In genomic region chr3:49539659-49540560, GRCh38 we compare ENCODE assay signal across 8 cellular contexts. TPM values are rescaled to one million over a fixed set of nuclear protein-coding genes. Genes with fewer than 3 reads are reported as not detected.
DNase-seq lines count a peak whose midpoint lies in the region; ATAC-seq and TF ChIP-seq lines count a peak whose summit lies in the region.

No MANE protein-coding gene starts in this region.

- no peaks in the 10 kb centered on the region for H3K9me3 Mint-ChIP-seq in GM23338
- H3K9me3 Mint-ChIP-seq in naive thymus-derived CD8-positive, alpha-beta T cell = no peaks in the 10 kb centered on the region
- no peaks in the 10 kb centered on the region for H3K9me3 Mint-ChIP-seq in stimulated activated naive B cell treated with anti-CD40 and anti-IgM and Interleukin-4, amounts not matched to agents 10 μg/mL and 1 μg/mL and 100 μg/mL, for 72 hours

- peak overlapping the region; percentile 73 for H3K4me3 ChIP-seq in GM23338

- H3K4me1 Mint-ChIP-seq in GM23338 = peaks cover 23% of the 10 kb centered on the region; the same call in 2 of the 3 replicates
- peaks cover 0 to 8% (median 5%) of the 10 kb centered on the region in 4 donors for H3K4me1 Mint-ChIP-seq in naive thymus-derived CD8-positive, alpha-beta T cell
- H3K4me1 Mint-ChIP-seq in stimulated activated naive B cell treated with anti-CD40 and anti-IgM and Interleukin-4, amounts not matched to agents 10 μg/mL and 1 μg/mL and 100 μg/mL, for 72 hours = peaks cover 4 to 13% of the 10 kb centered on the region in 2 donors

- H3F3A ChIP-seq in GM23338 (replicated peaks; ENCODE audit: low read depth) = peaks cover 17% of the 10 kb centered on the region

- no peaks in the 10 kb centered on the region for H3K4me1 ChIP-seq in GM23338 (ENCODE audit: insufficient read depth)

- peak overlapping the region; percentile 63; the same call in 1 of the 2 replicates for H3K27ac ChIP-seq in GM23338 (ENCODE audit: low read depth)

- no peaks in the 10 kb centered on the region for H3K36me3 ChIP-seq in GM23338 (ENCODE audit: insufficient read depth)

- H3K27me3 Mint-ChIP-seq in GM23338 (ENCODE audit: insufficient read depth, low read depth, poor library complexity) = peaks cover 12% of the 10 kb centered on the region
- H3K27me3 Mint-ChIP-seq in naive thymus-derived CD8-positive, alpha-beta T cell = peaks cover 2 to 9% (median 6%) of the 10 kb centered on the region in 5 donors
- H3K27me3 Mint-ChIP-seq in stimulated activated naive B cell treated with anti-CD40 and anti-IgM and Interleukin-4, amounts not matched to agents 10 μg/mL and 1 μg/mL and 100 μg/mL, for 72 hours = peaks cover 13 to 15% of the 10 kb centered on the region in 2 donors

- peak overlapping the region; percentile 96 for H2AFZ ChIP-seq in GM23338

- H3K27ac Mint-ChIP-seq in GM23338 = no peak overlapping the region
- peak overlapping the region; percentile 35 to 91 (median 54) for H3K27ac Mint-ChIP-seq in naive thymus-derived CD8-positive, alpha-beta T cell
- H3K27ac Mint-ChIP-seq in stimulated activated naive B cell treated with anti-CD40 and anti-IgM and Interleukin-4, amounts not matched to agents 10 μg/mL and 1 μg/mL and 100 μg/mL, for 72 hours = peak overlapping the region; percentile 47

- no peaks in the 10 kb centered on the region for H3K27me3 ChIP-seq in GM23338 (ENCODE audit: insufficient read depth)

- peak overlapping the region; percentile 87 for H3K4me2 ChIP-seq in GM23338

- H3K36me3 Mint-ChIP-seq in GM23338 (ENCODE audit: low read depth) = no peaks in the 10 kb centered on the region
- no peaks in the 10 kb centered on the region for H3K36me3 Mint-ChIP-seq in naive thymus-derived CD8-positive, alpha-beta T cell
- H3K36me3 Mint-ChIP-seq in stimulated activated naive B cell treated with anti-CD40 and anti-IgM and Interleukin-4, amounts not matched to agents 10 μg/mL and 1 μg/mL and 100 μg/mL, for 72 hours = no peaks in the 10 kb centered on the region

- POLR2A ChIA-PET in naive thymus-derived CD8-positive, alpha-beta T cell (lab: Charles Lee) = interaction anchor here (0.6 to 2.4 kb wide), 11 partner anchors 14 to 697 kb away, joined by 3 to 24 read pairs (median 5); partner anchors contain the start of genes AMIGO3, BSN and DAG1

- ATAC-seq in GM23338 = peak; percentile 84
- peak; percentile 89 to 92 for ATAC-seq in naive thymus-derived CD8-positive, alpha-beta T cell
- peak; percentile 90 to 92 for ATAC-seq in stimulated activated naive B cell treated with anti-CD40 and anti-IgM and Interleukin-4, amounts not matched to agents 10 μg/mL and 1 μg/mL and 100 μg/mL, for 72 hours (replicated peaks)

- DNase-seq in EL (peak; percentile 94), GM23338 (ENCODE audit: low spot score) (peak; percentile 96), LHCN-M2 (ENCODE audit: low read depth) (peak; percentile 92), RKO (ENCODE audit: low spot score) (peak; percentile 91), fibroblast of gingiva (ENCODE audit: low read depth) (peak; percentile 94)
- DNase-seq in activated T-helper 1 cell treated with anti-CD3 and anti-CD28 coated beads, Interleukin-2, amount 50 U/mL, for 16 hours (ENCODE audit: low read depth in 1 of 2, low spot score in 1 of 2) = peak; percentile 87 to 91
- DNase-seq in naive thymus-derived CD8-positive, alpha-beta T cell = peak; percentile 78 to 95 (median 90)
- DNase-seq in stimulated activated naive B cell treated with anti-CD40 and anti-IgM and Interleukin-4, amounts not matched to agents 10 μg/mL and 1 μg/mL and 100 μg/mL, for 72 hours = peak; percentile 88

- peak; percentile 74 to 94 for TF ChIP-seq CTCF in GM23338 (conservative IDR thresholded peaks at IDR 0.05; ENCODE audit: low read depth in 2 of 2)

- H3K79me2 ChIP-seq in GM23338 (replicated peaks; ENCODE audit: insufficient read depth) = no peaks in the 10 kb centered on the region

- no peaks in the 10 kb centered on the region for H3K9me2 ChIP-seq in GM23338 (ENCODE audit: insufficient read depth)

- peak overlapping the region; percentile 71 for H3K4me3 Mint-ChIP-seq in GM23338
- H3K4me3 Mint-ChIP-seq in naive thymus-derived CD8-positive, alpha-beta T cell = peak overlapping the region; percentile 76 to 89 (median 81)
- peak overlapping the region; percentile 80 to 84 for H3K4me3 Mint-ChIP-seq in stimulated activated naive B cell treated with anti-CD40 and anti-IgM and Interleukin-4, amounts not matched to agents 10 μg/mL and 1 μg/mL and 100 μg/mL, for 72 hours

- H4K20me1 ChIP-seq in GM23338 (replicated peaks; ENCODE audit: insufficient read depth) = no peaks in the 10 kb centered on the region

TF ChIP-seq in GM23338, 12 proteins besides CTCF, POLR2A, EP300 and RAD21:
- TF ChIP-seq POLR2AphosphoS5 (IDR thresholded peaks at IDR 0.05; ENCODE audit: low read depth) (peak; percentile 72), ETS1 (IDR thresholded peaks at IDR 0.05) (no peak), ZNF114 (CRISPR knock-in tag; IDR thresholded peaks at IDR 0.05) (no peak), EZH2phosphoT487 (IDR thresholded peaks at IDR 0.05; ENCODE audit: unreplicated experiment) (no peak), REST (IDR thresholded peaks at IDR 0.05; ENCODE audit: unreplicated experiment) (no peak)

RNA-seq across cellular contexts. Expression of gene BSN, which starts 14.4 kb away (rescaled TPM):
- 5.1 and 5.4 TPM in 2 replicates for total RNA-seq in GM23338 (2014; rRNA removed; shearing (Covaris generic))
- 0.38 and 0.50 TPM in 2 replicates for polyA plus RNA-seq in GM23338 (2016; fragmentation: Nextera tagmentation; extraction: Ambion mirVana)
- total RNA-seq in LHCN-M2 (2014; rRNA removed) = 0.13 and 0.17 TPM in 2 replicates
- 0.07 TPM for polyA plus RNA-seq in LHCN-M2 (2012)
- under 1 TPM; 0.22 to 0.23 TPM for total RNA-seq in naive thymus-derived CD8-positive, alpha-beta T cell
- polyA plus RNA-seq in naive thymus-derived CD8-positive, alpha-beta T cell = under 1 TPM in 1 of 3 donors, not detected in 2; 0.19 TPM

Comparison
In these comparisons a context has a peak if more than half of its experiments do, and no peak if none do; other contexts are left out.
1. Peak in every context shown above with its lines: DNase-seq, ATAC-seq, H3K4me3 ChIP-seq and H3K27ac ChIP-seq.